In genomic region chr2:239357954-239358754, GRCh38 we compare ENCODE assay signal across 11 cellular contexts. TPM values are rescaled to one million over a fixed set of nuclear protein-coding genes. Genes with fewer than 3 reads are reported as not detected.
DNase-seq lines count a peak whose midpoint lies in the region; ATAC-seq and TF ChIP-seq lines count a peak whose summit lies in the region.
"Had no signal": no experiment of that assay in that cellular context is flagged by ENCODE, and none has a peak within 500 bp of the region (broad histone marks: within the 10 kb centered on the region; RNA-seq: fewer than 3 reads in every experiment).

No MANE protein-coding gene starts in this region.

- peaks cover 13% of the 10 kb centered on the region for H3K9me3 Mint-ChIP-seq in dendritic cell treated with granulocyte-macrophage colony-stimulating factor and Interleukin-4, amounts not matched to agents 40 ng/mL and 50 ng/mL, for 4 days
- peaks cover 13% of the 10 kb centered on the region for H3K9me3 Mint-ChIP-seq in activated CD8-positive, alpha-beta T cell treated with anti-CD3 and anti-CD28 coated beads for 36 hours

- H3K27me3 Mint-ChIP-seq in dendritic cell treated with granulocyte-macrophage colony-stimulating factor and Interleukin-4, amounts not matched to agents 40 ng/mL and 50 ng/mL, for 4 days = no peaks in the 10 kb centered on the region
- no peaks in the 10 kb centered on the region for H3K27me3 Mint-ChIP-seq in activated CD8-positive, alpha-beta T cell treated with anti-CD3 and anti-CD28 coated beads for 36 hours
- H3K27me3 Mint-ChIP-seq: activated CD4-positive, alpha-beta memory T cell treated with anti-CD3 and anti-CD28 coated beads, Interleukin-2, amount 10 ng/mL, durations not matched to agents 7 days and 5 days had no signal

- CTCF ChIA-PET in activated CD8-positive, alpha-beta T cell treated with anti-CD3 and anti-CD28 coated beads for 36 hours (lab: Charles Lee) = no interaction called here

- intact Hi-C loops in dendritic cell treated with granulocyte-macrophage colony-stimulating factor and Interleukin-4, amounts not matched to agents 40 ng/mL and 50 ng/mL, for 4 days (cut with micrococcal nuclease) = no loop called here
- intact Hi-C loops in activated CD8-positive, alpha-beta T cell treated with anti-CD3 and anti-CD28 coated beads for 36 hours (cut with micrococcal nuclease) = no loop called here

- H3K4me1 Mint-ChIP-seq in dendritic cell treated with granulocyte-macrophage colony-stimulating factor and Interleukin-4, amounts not matched to agents 40 ng/mL and 50 ng/mL, for 4 days (ENCODE audit: low read depth) = peaks cover 25% of the 10 kb centered on the region
- peaks cover 7% of the 10 kb centered on the region for H3K4me1 Mint-ChIP-seq in activated CD8-positive, alpha-beta T cell treated with anti-CD3 and anti-CD28 coated beads for 36 hours (ENCODE audit: low read depth)

- no peak for TF ChIP-seq CTCF in activated CD8-positive, alpha-beta T cell treated with anti-CD3 and anti-CD28 coated beads for 36 hours (IDR thresholded peaks at IDR 0.05)

- peaks cover 22% of the 10 kb centered on the region for H3K36me3 Mint-ChIP-seq in dendritic cell treated with granulocyte-macrophage colony-stimulating factor and Interleukin-4, amounts not matched to agents 40 ng/mL and 50 ng/mL, for 4 days (ENCODE audit: low read depth)
- peaks cover 14% of the 10 kb centered on the region for H3K36me3 Mint-ChIP-seq in activated CD8-positive, alpha-beta T cell treated with anti-CD3 and anti-CD28 coated beads for 36 hours (ENCODE audit: low read depth)

- no peak for ATAC-seq in activated CD8-positive, alpha-beta T cell treated with anti-CD3 and anti-CD28 coated beads for 36 hours

- no peak overlapping the region for H3K4me3 Mint-ChIP-seq in dendritic cell treated with granulocyte-macrophage colony-stimulating factor and Interleukin-4, amounts not matched to agents 40 ng/mL and 50 ng/mL, for 4 days
- no peak overlapping the region for H3K4me3 Mint-ChIP-seq in activated CD8-positive, alpha-beta T cell treated with anti-CD3 and anti-CD28 coated beads for 36 hours
- H3K4me3 Mint-ChIP-seq: activated CD4-positive, alpha-beta memory T cell treated with anti-CD3 and anti-CD28 coated beads, Interleukin-2, amount 10 ng/mL, durations not matched to agents 7 days and 5 days had no signal

- POLR2A ChIA-PET in activated CD8-positive, alpha-beta T cell treated with anti-CD3 and anti-CD28 coated beads for 36 hours (lab: Charles Lee) = no interaction called here

- H3K27ac Mint-ChIP-seq in dendritic cell treated with granulocyte-macrophage colony-stimulating factor and Interleukin-4, amounts not matched to agents 40 ng/mL and 50 ng/mL, for 4 days = peak overlapping the region; percentile 60
- no peak overlapping the region for H3K27ac Mint-ChIP-seq in activated CD8-positive, alpha-beta T cell treated with anti-CD3 and anti-CD28 coated beads for 36 hours
- H3K27ac Mint-ChIP-seq: activated CD4-positive, alpha-beta memory T cell treated with anti-CD3 and anti-CD28 coated beads, Interleukin-2, amount 10 ng/mL, durations not matched to agents 7 days and 5 days had no signal

- DNase-seq in GM03348 (ENCODE audit: low spot score) = peak; percentile 82
- DNase-seq in NCI-H345 treated with DMSO at 0.1 percent for 48 hours (lab: John Stamatoyannopoulos, UW; ENCODE audit: unreplicated experiment) = peak; percentile 78
- peak; percentile 66 for DNase-seq in midbrain (lab: John Stamatoyannopoulos, UW)
- no peak for DNase-seq in activated naive CD4-positive, alpha-beta T cell treated with anti-CD3 and anti-CD28 coated beads, Interleukin-2, amount 50 U/mL, for 16 hours
- DNase-seq in cerebellar cortex (ENCODE audit: low spot score) = no peak
- no peak for DNase-seq in activated gamma-delta T cell (lab: John Stamatoyannopoulos, UW)
- no peak for DNase-seq in activated CD8-positive, alpha-beta T cell treated with anti-CD3 and anti-CD28 coated beads for 36 hours
- DNase-seq: activated CD4-positive, alpha-beta memory T cell treated with anti-CD3 and anti-CD28 coated beads, Interleukin-2, amount 10 ng/mL, durations not matched to agents 7 days and 5 days; NCI-H146; T-helper 1 cell had no signal

RNA-seq across cellular contexts. Expression of gene HDAC4, which starts 42.7 kb away (rescaled TPM):
- total RNA-seq in activated CD8-positive, alpha-beta T cell treated with anti-CD3 and anti-CD28 coated beads for 36 hours = 10 to 100 TPM; 22.6 to 24.5 TPM

Comparison
In these comparisons a context has a peak if more than half of its experiments do, and no peak if none do; other contexts are left out.
1. DNase-seq: peak in GM03348 (single experiment), NCI-H345 treated with DMSO at 0.1 percent for 48 hours (single experiment) and midbrain (single experiment); none in activated naive CD4-positive, alpha-beta T cell treated with anti-CD3 and anti-CD28 coated beads, Interleukin-2, amount 50 U/mL, for 16 hours (single experiment), cerebellar cortex (single experiment), activated gamma-delta T cell (single experiment) and activated CD8-positive, alpha-beta T cell treated with anti-CD3 and anti-CD28 coated beads for 36 hours (single experiment).